In the genomic region with DNA sequence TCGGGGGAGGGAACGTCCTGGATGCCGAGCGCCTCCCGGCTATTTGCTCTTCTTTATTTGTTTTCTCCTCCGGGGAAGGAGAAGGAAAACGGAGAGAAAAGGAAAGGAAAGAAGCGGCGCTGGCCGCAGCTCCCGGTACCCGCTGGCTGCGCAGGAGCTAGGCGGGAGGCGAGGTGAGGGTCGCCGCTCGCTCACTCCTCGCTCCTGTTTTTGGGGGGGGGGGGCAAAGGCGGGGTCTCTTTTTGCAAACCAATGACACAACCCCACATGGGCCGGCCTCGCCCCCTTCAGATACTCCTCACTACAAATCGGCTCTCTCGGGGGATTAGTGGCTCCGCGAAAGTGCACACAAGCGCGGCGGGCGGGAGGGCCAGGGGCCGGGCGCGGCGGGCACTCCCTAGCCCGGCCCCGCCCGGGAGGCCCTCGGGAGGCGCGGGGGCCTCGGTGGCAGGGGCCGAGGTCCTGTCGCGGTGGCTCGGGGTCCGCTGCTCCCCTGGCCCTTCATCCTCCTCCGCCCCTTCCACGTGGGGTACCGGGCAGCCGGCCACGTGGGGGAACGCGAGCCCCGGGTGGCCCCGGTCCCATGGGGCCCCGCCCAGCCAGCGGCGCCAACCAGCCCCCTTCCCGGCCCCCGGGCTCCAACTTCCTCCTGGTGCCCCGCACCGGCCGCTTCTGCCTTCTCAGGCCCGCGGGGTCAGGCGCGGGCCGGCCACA, we compare ENCODE assay signal across 8 cellular contexts. TPM values are rescaled to one million over a fixed set of nuclear protein-coding genes. Genes with fewer than 3 reads are reported as not detected.
A peak's percentile ranks its signal among the peaks of the same experiment; 100 is the strongest.
DNase-seq lines count a peak whose midpoint lies in the region; ATAC-seq and TF ChIP-seq lines count a peak whose summit lies in the region.

No MANE protein-coding gene starts in this region.

- POLR2A ChIA-PET in naive thymus-derived CD4-positive, alpha-beta T cell (lab: Charles Lee) = no interaction called here

- H3K9me3 ChIP-seq in naive thymus-derived CD4-positive, alpha-beta T cell (ENCODE audit: control insufficient read depth in 2 of 3, low read length in 3 of 3) = no peaks in the 10 kb centered on the region

- DNase-seq in AG20443 (ENCODE audit: low spot score) = peak; percentile 88
- DNase-seq in NCI-H226 = peak; percentile 64
- peak; percentile 93 for DNase-seq in fibroblast of villous mesenchyme (ENCODE audit: low read depth)
- peak in 1 of 9 donors; percentile 34 for DNase-seq in naive thymus-derived CD4-positive, alpha-beta T cell

- CTCF ChIA-PET in naive thymus-derived CD4-positive, alpha-beta T cell (lab: Charles Lee) = no interaction called here

- no peak; the same call in 1 of the 2 replicates for TF ChIP-seq CTCF in GM12875 (IDR thresholded peaks at IDR 0.05; ENCODE audit: borderline replicate concordance, insufficient read depth, low read depth, low read length)
- TF ChIP-seq CTCF in fibroblast of villous mesenchyme (IDR thresholded peaks at IDR 0.05; ENCODE audit: insufficient read depth, low read depth, low read length) = no peak

- intact Hi-C loops in naive thymus-derived CD4-positive, alpha-beta T cell (cut with micrococcal nuclease) = loop anchor here in 1 of 2 donors (10.0 kb wide), 1 partner anchor 716 kb away; no protein-coding TSS in a partner anchor

- H3K27me3 ChIP-seq in naive thymus-derived CD4-positive, alpha-beta T cell (ENCODE audit: control insufficient read depth in 2 of 2, insufficient read depth in 2 of 2, low read length in 2 of 2) = peaks cover 0 to 4% of the 10 kb centered on the region in 2 donors

- no peaks in the 10 kb centered on the region for H3K4me1 ChIP-seq in naive thymus-derived CD4-positive, alpha-beta T cell (ENCODE audit: control insufficient read depth in 2 of 2, insufficient read depth in 2 of 2, low read length in 2 of 2)

- peaks cover 5% of the 10 kb centered on the region for H3K36me3 Mint-ChIP-seq in activated T-helper 17 cell treated with anti-CD3 and anti-CD28 coated beads, Interleukin-2, amount 50 U/mL, for 72 hours (ENCODE audit: low read depth)
- H3K36me3 Mint-ChIP-seq in naive thymus-derived CD4-positive, alpha-beta T cell = peaks cover 0 to 3% (median 0%) of the 10 kb centered on the region in 5 donors

- no peaks in the 10 kb centered on the region for H3K4me1 Mint-ChIP-seq in activated T-helper 17 cell treated with anti-CD3 and anti-CD28 coated beads, Interleukin-2, amount 50 U/mL, for 72 hours
- H3K4me1 Mint-ChIP-seq in naive thymus-derived CD4-positive, alpha-beta T cell = peaks cover 3 to 16% (median 6%) of the 10 kb centered on the region in 7 donors

- H3K4me3 ChIP-seq in GM12875 (ENCODE audit: low read depth, low read length) = peak overlapping the region; percentile 38
- peak overlapping the region; percentile 73 for H3K4me3 ChIP-seq in fibroblast of villous mesenchyme (ENCODE audit: low read depth, low read length)
- no peak overlapping the region for H3K4me3 ChIP-seq in naive thymus-derived CD4-positive, alpha-beta T cell (ENCODE audit: low read length)

- peaks cover 34% of the 10 kb centered on the region for H3K27me3 Mint-ChIP-seq in activated T-helper 17 cell treated with anti-CD3 and anti-CD28 coated beads, Interleukin-2, amount 50 U/mL, for 72 hours
- peaks cover 35 to 57% (median 49%) of the 10 kb centered on the region in 5 donors for H3K27me3 Mint-ChIP-seq in naive thymus-derived CD4-positive, alpha-beta T cell

- H3K9me3 Mint-ChIP-seq in activated T-helper 17 cell treated with anti-CD3 and anti-CD28 coated beads, Interleukin-2, amount 50 U/mL, for 72 hours = no peaks in the 10 kb centered on the region
- H3K9me3 Mint-ChIP-seq in naive thymus-derived CD4-positive, alpha-beta T cell = peaks cover 0 to 12% (median 0%) of the 10 kb centered on the region in 11 donors

- no peaks in the 10 kb centered on the region for H3K36me3 ChIP-seq in naive thymus-derived CD4-positive, alpha-beta T cell (ENCODE audit: control insufficient read depth in 2 of 3, insufficient read depth in 3 of 3, low read length in 3 of 3)

- H3K4me3 Mint-ChIP-seq in activated T-helper 17 cell treated with anti-CD3 and anti-CD28 coated beads, Interleukin-2, amount 50 U/mL, for 72 hours = peak overlapping the region; percentile 19
- peak overlapping the region in 9 of 10 donors; percentile 23 to 74 (median 61) for H3K4me3 Mint-ChIP-seq in naive thymus-derived CD4-positive, alpha-beta T cell

- H3K27ac ChIP-seq in naive thymus-derived CD4-positive, alpha-beta T cell (ENCODE audit: low read depth, low read length) = no peak overlapping the region

- H3K27ac Mint-ChIP-seq in activated T-helper 17 cell treated with anti-CD3 and anti-CD28 coated beads, Interleukin-2, amount 50 U/mL, for 72 hours = no peak overlapping the region
- H3K27ac Mint-ChIP-seq in naive thymus-derived CD4-positive, alpha-beta T cell = no peak overlapping the region

- no peak for ATAC-seq in activated T-helper 17 cell treated with anti-CD3 and anti-CD28 coated beads, Interleukin-2, amount 50 U/mL, for 72 hours (replicated peaks)
- peak; percentile 78 for ATAC-seq in naive thymus-derived CD4-positive, alpha-beta T cell
- ATAC-seq in GM21528 (IDR thresholded peaks at IDR 0.05; ENCODE audit: low FRiP score, unreplicated experiment) (no peak), HG02623 (IDR thresholded peaks at IDR 0.05; ENCODE audit: unreplicated experiment) (no peak)

RNA-seq across cellular contexts. Expression of a gene that starts 0.7 kb away (rescaled TPM):
- 1 to 10 TPM in 1 of 2 donors, under 1 TPM in 1; 0.74 to 1.1 TPM for total RNA-seq in activated T-helper 17 cell treated with anti-CD3 and anti-CD28 coated beads, Interleukin-2, amount 50 U/mL, for 72 hours
- total RNA-seq in fibroblast of villous mesenchyme = 74.3 and 84.7 TPM in 2 replicates
- total RNA-seq in naive thymus-derived CD4-positive, alpha-beta T cell = 10 to 100 TPM in 1 of 5 experiments, 1 to 10 TPM in 3, under 1 TPM in 1; 0.05 to 39.5 (median 2.0) TPM
- under 1 TPM in 1 of 2 donors, not detected in 1; 0.13 TPM for polyA plus RNA-seq in naive thymus-derived CD4-positive, alpha-beta T cell
